21 cellular contexts compared by ENCODE assay signal in the genomic region with DNA sequence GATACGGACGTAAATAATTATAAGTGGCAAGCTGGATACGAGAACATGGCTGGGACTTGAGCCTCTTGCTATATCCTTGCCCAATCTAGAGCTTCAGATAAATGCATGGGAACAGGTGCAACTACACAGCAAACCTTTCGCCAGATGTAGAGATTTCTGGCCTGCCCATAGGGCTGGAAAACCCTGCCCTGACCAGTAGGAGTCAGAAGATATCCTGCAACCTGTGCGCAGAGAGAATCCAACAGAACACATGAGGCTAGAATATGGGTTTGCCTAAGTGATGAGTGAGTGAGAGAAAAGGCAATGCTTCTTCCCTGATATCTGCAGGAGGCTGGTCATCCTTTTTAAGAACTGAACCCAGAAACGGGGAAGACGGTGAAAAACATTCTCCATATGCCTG.
DNase-seq lines count a peak whose midpoint lies in the region; ATAC-seq and TF ChIP-seq lines count a peak whose summit lies in the region.
"Had no signal": no experiment of that assay in that cellular context is flagged by ENCODE, and none has a peak within 500 bp of the region (broad histone marks: within the 10 kb centered on the region; RNA-seq: fewer than 3 reads in every experiment).

No MANE protein-coding gene starts in this region.

- POLR2A ChIA-PET in WTC11 (lab: Charles Lee), result no interaction called here

- H3K36me3 Mint-ChIP-seq in WTC11, result no peaks in the 10 kb centered on the region
- H3K36me3 Mint-ChIP-seq: CD14-positive monocyte; CD4-positive, alpha-beta memory T cell; IgD-negative memory B cell had no signal

- no peak overlapping the region for H3K27ac ChIP-seq in foreskin keratinocyte
- H3K27ac ChIP-seq: 22Rv1, A549, BLaER1 had no signal

- ATAC-seq in WTC11 (peak; percentile 69), foreskin keratinocyte (no peak), HG03354 (IDR thresholded peaks at IDR 0.05; ENCODE audit: poor library complexity, severe bottlenecking, unreplicated experiment) (no peak)
- ATAC-seq: A549, HepG2 had no signal

- H3K27me3 ChIP-seq in foreskin keratinocyte, result no peaks in the 10 kb centered on the region
- H3K27me3 ChIP-seq: BLaER1 had no signal

- no peak overlapping the region for H3K27ac Mint-ChIP-seq in WTC11
- H3K27ac Mint-ChIP-seq: CD14-positive monocyte; CD4-positive, alpha-beta memory T cell; IgD-negative memory B cell had no signal

- DNase-seq in NCI-H146 (lab: John Stamatoyannopoulos, UW) (peak; percentile 40), NCI-H146 treated with DMSO at 0.1 percent for 48 hours (lab: John Stamatoyannopoulos, UW; ENCODE audit: unreplicated experiment) (no peak), WTC11 (ENCODE audit: low spot score) (no peak), iPS-NIHi11 (ENCODE audit: low spot score) (peak; percentile 17), NCI-H1436 (lab: John Stamatoyannopoulos, UW) (no peak), foreskin keratinocyte (no peak)
- DNase-seq in stimulated activated naive CD4-positive, alpha-beta T cell treated with Interleukin-2 at 50 U/mL for 16 hours (lab: John Stamatoyannopoulos, UW), result no peak
- DNase-seq: AML-193; CD4-positive, alpha-beta memory T cell; DMS153; DMS79; GDM1; GOT3; HCEC 1CT had no signal

- no peaks in the 10 kb centered on the region for H3K4me1 ChIP-seq in foreskin keratinocyte
- H3K4me1 ChIP-seq: A549, BLaER1 had no signal

- H3K4me1 Mint-ChIP-seq in WTC11, result peaks cover 5% of the 10 kb centered on the region
- H3K4me1 Mint-ChIP-seq: CD14-positive monocyte; CD4-positive, alpha-beta memory T cell; IgD-negative memory B cell had no signal

- H3K4me3 Mint-ChIP-seq in WTC11, result no peak overlapping the region
- H3K4me3 Mint-ChIP-seq: CD14-positive monocyte; CD4-positive, alpha-beta memory T cell; IgD-negative memory B cell had no signal

- no peaks in the 10 kb centered on the region for H3K9me3 Mint-ChIP-seq in WTC11

- CTCF ChIA-PET in WTC11 (lab: Charles Lee), result interaction anchor here (0.6 kb wide), 1 partner anchor 97 kb away, joined by 3 read pairs; no protein-coding TSS in a partner anchor

- TF ChIP-seq CTCF in WTC11 (IDR thresholded peaks at IDR 0.05) (no peak), foreskin keratinocyte (conservative IDR thresholded peaks at IDR 0.05) (no peak)

- H3K27me3 Mint-ChIP-seq in WTC11 (ENCODE audit: low read depth), result no peaks in the 10 kb centered on the region
- H3K27me3 Mint-ChIP-seq: CD4-positive, alpha-beta memory T cell; IgD-negative memory B cell had no signal

TF ChIP-seq in WTC11, 78 proteins besides CTCF, POLR2A, EP300 and RAD21:
- TF ChIP-seq JUN (CRISPR knock-in tag; IDR thresholded peaks at IDR 0.05) (no peak), CREB1 (CRISPR knock-in tag; IDR thresholded peaks at IDR 0.05) (no peak), GRHL2 (CRISPR knock-in tag; IDR thresholded peaks at IDR 0.05; ENCODE audit: insufficient replicate concordance, severe bottlenecking) (no peak), SMAD4 (CRISPR knock-in tag; IDR thresholded peaks at IDR 0.05) (no peak), ELF4 (CRISPR knock-in tag; IDR thresholded peaks at IDR 0.05; ENCODE audit: low read depth) (no peak), ZNF138 (CRISPR knock-in tag; conservative IDR thresholded peaks at IDR 0.05) (no peak), RELA (CRISPR knock-in tag; IDR thresholded peaks at IDR 0.05; ENCODE audit: borderline replicate concordance) (no peak), FOXJ3 (CRISPR knock-in tag; IDR thresholded peaks at IDR 0.05; ENCODE audit: borderline replicate concordance) (no peak), ZNF219 (CRISPR knock-in tag; IDR thresholded peaks at IDR 0.05; ENCODE audit: borderline replicate concordance) (no peak), TCF7 (CRISPR knock-in tag; IDR thresholded peaks at IDR 0.05; ENCODE audit: low read depth) (no peak), NFE2L1 (CRISPR knock-in tag; IDR thresholded peaks at IDR 0.05) (no peak), NFYB (CRISPR knock-in tag; conservative IDR thresholded peaks at IDR 0.05; ENCODE audit: low read depth) (no peak), PRDM15 (CRISPR knock-in tag; IDR thresholded peaks at IDR 0.05) (no peak), ZBTB43 (CRISPR knock-in tag; IDR thresholded peaks at IDR 0.05) (no peak), MLX (CRISPR knock-in tag; IDR thresholded peaks at IDR 0.05) (no peak), PRRX2 (CRISPR knock-in tag; IDR thresholded peaks at IDR 0.05) (no peak)
- TF ChIP-seq, protein P1, sequence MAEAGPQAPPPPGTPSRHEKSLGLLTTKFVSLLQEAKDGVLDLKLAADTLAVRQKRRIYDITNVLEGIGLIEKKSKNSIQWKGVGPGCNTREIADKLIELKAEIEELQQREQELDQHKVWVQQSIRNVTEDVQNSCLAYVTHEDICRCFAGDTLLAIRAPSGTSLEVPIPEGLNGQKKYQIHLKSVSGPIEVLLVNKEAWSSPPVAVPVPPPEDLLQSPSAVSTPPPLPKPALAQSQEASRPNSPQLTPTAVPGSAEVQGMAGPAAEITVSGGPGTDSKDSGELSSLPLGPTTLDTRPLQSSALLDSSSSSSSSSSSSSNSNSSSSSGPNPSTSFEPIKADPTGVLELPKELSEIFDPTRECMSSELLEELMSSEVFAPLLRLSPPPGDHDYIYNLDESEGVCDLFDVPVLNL (CRISPR knock-in tag; IDR thresholded peaks at IDR 0.05; ENCODE audit: borderline replicate concordance, low read depth), result no peak
- TF ChIP-seq, protein P2, sequence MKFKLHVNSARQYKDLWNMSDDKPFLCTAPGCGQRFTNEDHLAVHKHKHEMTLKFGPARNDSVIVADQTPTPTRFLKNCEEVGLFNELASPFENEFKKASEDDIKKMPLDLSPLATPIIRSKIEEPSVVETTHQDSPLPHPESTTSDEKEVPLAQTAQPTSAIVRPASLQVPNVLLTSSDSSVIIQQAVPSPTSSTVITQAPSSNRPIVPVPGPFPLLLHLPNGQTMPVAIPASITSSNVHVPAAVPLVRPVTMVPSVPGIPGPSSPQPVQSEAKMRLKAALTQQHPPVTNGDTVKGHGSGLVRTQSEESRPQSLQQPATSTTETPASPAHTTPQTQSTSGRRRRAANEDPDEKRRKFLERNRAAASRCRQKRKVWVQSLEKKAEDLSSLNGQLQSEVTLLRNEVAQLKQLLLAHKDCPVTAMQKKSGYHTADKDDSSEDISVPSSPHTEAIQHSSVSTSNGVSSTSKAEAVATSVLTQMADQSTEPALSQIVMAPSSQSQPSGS (CRISPR knock-in tag; IDR thresholded peaks at IDR 0.05; ENCODE audit: borderline replicate concordance, low read depth), result no peak
- TF ChIP-seq, protein P3, sequence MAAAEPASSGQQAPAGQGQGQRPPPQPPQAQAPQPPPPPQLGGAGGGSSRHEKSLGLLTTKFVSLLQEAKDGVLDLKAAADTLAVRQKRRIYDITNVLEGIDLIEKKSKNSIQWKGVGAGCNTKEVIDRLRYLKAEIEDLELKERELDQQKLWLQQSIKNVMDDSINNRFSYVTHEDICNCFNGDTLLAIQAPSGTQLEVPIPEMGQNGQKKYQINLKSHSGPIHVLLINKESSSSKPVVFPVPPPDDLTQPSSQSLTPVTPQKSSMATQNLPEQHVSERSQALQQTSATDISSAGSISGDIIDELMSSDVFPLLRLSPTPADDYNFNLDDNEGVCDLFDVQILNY (CRISPR knock-in tag; IDR thresholded peaks at IDR 0.05), result no peak
- TF ChIP-seq, protein P4, sequence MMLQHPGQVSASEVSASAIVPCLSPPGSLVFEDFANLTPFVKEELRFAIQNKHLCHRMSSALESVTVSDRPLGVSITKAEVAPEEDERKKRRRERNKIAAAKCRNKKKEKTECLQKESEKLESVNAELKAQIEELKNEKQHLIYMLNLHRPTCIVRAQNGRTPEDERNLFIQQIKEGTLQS (CRISPR knock-in tag; conservative IDR thresholded peaks at IDR 0.05), result no peak

Comparison
In these comparisons a context has a peak if more than half of its experiments do, and no peak if none do; other contexts are left out.
1. DNase-seq: peak in NCI-H146 (single experiment) and iPS-NIHi11 (single experiment); none in NCI-H146 treated with DMSO at 0.1 percent for 48 hours (single experiment), WTC11 (single experiment), NCI-H1436 (single experiment), stimulated activated naive CD4-positive, alpha-beta T cell treated with Interleukin-2 at 50 U/mL for 16 hours (single experiment) and foreskin keratinocyte (0 of 2).